ENCODE assay signal across 14 cellular contexts in the genomic region with DNA sequence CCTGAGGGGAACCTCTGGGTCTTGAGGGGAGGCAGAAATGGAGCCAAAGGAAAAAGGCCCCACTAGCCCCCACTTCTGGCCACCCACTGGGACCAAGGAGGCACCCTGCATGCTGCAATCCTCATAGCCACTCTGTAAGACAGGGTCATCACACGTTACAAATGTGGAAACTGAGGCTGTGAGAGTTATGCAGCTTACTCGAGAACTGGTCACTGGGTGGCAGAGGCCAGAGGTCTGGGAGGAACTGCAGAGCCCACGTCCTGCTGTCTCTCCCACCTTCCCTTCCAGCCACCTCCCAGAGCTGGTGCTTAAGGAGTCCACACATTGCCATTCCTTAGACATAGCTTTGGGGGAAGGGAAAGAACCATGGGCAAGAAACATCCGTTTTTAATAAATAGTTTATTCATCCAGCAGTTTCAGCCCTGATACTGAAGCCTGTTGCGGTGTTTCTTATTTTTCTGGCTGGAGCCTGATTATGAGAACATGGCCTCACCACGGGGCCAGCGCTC. TPM values are rescaled to one million over a fixed set of nuclear protein-coding genes. Genes with fewer than 3 reads are reported as not detected.
DNase-seq lines count a peak whose midpoint lies in the region; ATAC-seq and TF ChIP-seq lines count a peak whose summit lies in the region.
"Had no signal": no experiment of that assay in that cellular context is flagged by ENCODE, and none has a peak within 500 bp of the region (broad histone marks: within the 10 kb centered on the region; RNA-seq: fewer than 3 reads in every experiment).

No MANE protein-coding gene starts in this region.

- CTCF ChIA-PET in mammary epithelial cell (lab: Charles Lee; ENCODE audit: low non-redundant PET): no interaction called here

- dilution Hi-C loops in mammary epithelial cell (cut with HindIII; ENCODE audit: low sequenced_read_pairs): no loop called here

- no peaks in the 10 kb centered on the region for H3K79me2 ChIP-seq in mammary epithelial cell (ENCODE audit: insufficient read depth, low read length)

- DNase-seq in breast epithelium (ENCODE audit: low spot score in 2 of 2) (no peak), mammary epithelial cell (no peak), nephron progenitor cell (no peak), uterus (no peak), foreskin fibroblast (no peak), mucosa of descending colon (no peak), nucleus accumbens (lab: John Stamatoyannopoulos, UW) (no peak)
- DNase-seq: GDM1 had no signal

- H3K9me3 ChIP-seq in breast epithelium (peaks cover 0 to 4% of the 10 kb centered on the region in 2 donors), mammary epithelial cell (replicated peaks; ENCODE audit: insufficient read depth, low read length) (no peaks in the 10 kb centered on the region), esophagus (ENCODE audit: control insufficient read depth in 2 of 2, insufficient read depth in 1 of 2, low read depth in 1 of 2, low read length in 1 of 2) (peaks cover 0 to 5% of the 10 kb centered on the region in 2 donors), uterus (no peaks in the 10 kb centered on the region), mucosa of descending colon (no peaks in the 10 kb centered on the region)

- no peak overlapping the region for H2AFZ ChIP-seq in mammary epithelial cell (ENCODE audit: low read depth, low read length)

- H3K4me1 ChIP-seq in breast epithelium: peaks cover 20 to 23% of the 10 kb centered on the region in 2 donors
- peaks cover 29% of the 10 kb centered on the region for H3K4me1 ChIP-seq in mammary epithelial cell (ENCODE audit: insufficient read depth, low read length)
- peaks cover 0 to 15% of the 10 kb centered on the region in 2 donors for H3K4me1 ChIP-seq in esophagus (ENCODE audit: control insufficient read depth in 2 of 2, insufficient read depth in 2 of 2, low read length in 1 of 2)
- H3K4me1 ChIP-seq in uterus: no peaks in the 10 kb centered on the region
- peaks cover 6% of the 10 kb centered on the region for H3K4me1 ChIP-seq in mucosa of descending colon (ENCODE audit: low read depth)

- no peak overlapping the region for H3K9ac ChIP-seq in mammary epithelial cell (ENCODE audit: insufficient read depth, low read length)

- H3K36me3 Mint-ChIP-seq in nephron progenitor cell (ENCODE audit: low read depth): peaks cover 24% of the 10 kb centered on the region
- H3K36me3 Mint-ChIP-seq: activated naive CD4-positive, alpha-beta T cell treated with anti-CD3 and anti-CD28 coated beads, Interleukin-2, amount 50 U/mL, for 72 hours had no signal

- peaks cover 11% of the 10 kb centered on the region for H3K27me3 Mint-ChIP-seq in nephron progenitor cell (ENCODE audit: low read depth, poor library complexity)
- H3K27me3 Mint-ChIP-seq: activated CD4-positive, alpha-beta T cell treated with anti-CD3 and anti-CD28 coated beads for 36 hours had no signal

- intact Hi-C loops in breast epithelium (cut with DNase I; ENCODE audit: low total_unique reads): no loop called here
- intact Hi-C loops in mammary epithelial cell (cut with micrococcal nuclease): loop anchor here (5.0 kb wide), 2 partner anchors 66 to 186 kb away; no protein-coding TSS in a partner anchor
- intact Hi-C loops in uterus (cut with DNase I; ENCODE audit: low total_unique reads): loop anchor here (10.0 kb wide), 1 partner anchor 384 kb away; no protein-coding TSS in a partner anchor
- intact Hi-C loops in mucosa of descending colon (cut with DNase I, micrococcal nuclease): loop anchor here (5.0 to 10.0 kb wide), 2 partner anchors 254 to 256 kb away; no protein-coding TSS in a partner anchor

- TF ChIP-seq CTCF in breast epithelium (IDR thresholded peaks at IDR 0.05) (no peak), mammary epithelial cell (conservative IDR thresholded peaks at IDR 0.05 in 1 of 2, IDR thresholded peaks at IDR 0.05 in 1 of 2; ENCODE audit: extremely low read depth in 1 of 2, insufficient read depth in 1 of 2, low read depth in 1 of 2, low read length in 2 of 2) (no peak), nephron progenitor cell (IDR thresholded peaks at IDR 0.05) (no peak), uterus (IDR thresholded peaks at IDR 0.05) (no peak), foreskin fibroblast (IDR thresholded peaks at IDR 0.05; ENCODE audit: low read depth, low read length) (no peak), mucosa of descending colon (IDR thresholded peaks at IDR 0.05) (no peak)

- no peak for ATAC-seq in mucosa of descending colon

- peaks cover 6% of the 10 kb centered on the region for H3K36me3 ChIP-seq in breast epithelium
- H3K36me3 ChIP-seq in mammary epithelial cell (ENCODE audit: insufficient read depth, low read length): peaks cover 12% of the 10 kb centered on the region
- H3K36me3 ChIP-seq in esophagus (ENCODE audit: control insufficient read depth in 2 of 2, insufficient read depth in 2 of 2, low read length in 1 of 2): peaks cover 8 to 22% of the 10 kb centered on the region in 2 donors
- H3K36me3 ChIP-seq in uterus: no peaks in the 10 kb centered on the region
- peaks cover 15% of the 10 kb centered on the region for H3K36me3 ChIP-seq in mucosa of descending colon (ENCODE audit: low read depth)

- peak overlapping the region; percentile 4 for H3K4me3 Mint-ChIP-seq in nephron progenitor cell
- H3K4me3 Mint-ChIP-seq: activated CD4-positive, alpha-beta T cell treated with anti-CD3 and anti-CD28 coated beads for 36 hours had no signal

- 28% methylated on average over 7 of the region's 7 CpGs for WGBS in mammary epithelial cell (ENCODE audit: low coverage, missing lambda C conversion rate)
- WGBS in esophagus, 2 donors: 35 to 41% methylated on average over 7 of the region's 7 CpGs

- no TSS peak for BruUV-seq in mammary epithelial cell (replicated peaks; lab: Mats Ljungman, UMichigan)

- in situ Hi-C loops in mammary epithelial cell (cut with MboI; ENCODE audit: low sequenced_read_pairs in 2 of 2): loop anchor here (5.0 to 10.0 kb wide), 3 partner anchors 256 to 384 kb away; no protein-coding TSS in a partner anchor

- H3K4me1 Mint-ChIP-seq in nephron progenitor cell: peaks cover 49% of the 10 kb centered on the region

- H3K27me3 ChIP-seq in breast epithelium (no peaks in the 10 kb centered on the region), mammary epithelial cell (ENCODE audit: insufficient read depth, low read length) (no peaks in the 10 kb centered on the region), esophagus (ENCODE audit: control insufficient read depth in 1 of 2, insufficient read depth in 2 of 2, low read length in 2 of 2) (no peaks in the 10 kb centered on the region), uterus (no peaks in the 10 kb centered on the region)

- TF ChIP-seq POLR2A in breast epithelium (IDR thresholded peaks at IDR 0.05) (no peak), uterus (IDR thresholded peaks at IDR 0.05) (no peak)

- H3K27ac ChIP-seq in breast epithelium: peak overlapping the region; percentile 81 to 90
- no peak overlapping the region for H3K27ac ChIP-seq in mammary epithelial cell (ENCODE audit: insufficient read depth, low read depth, low read length)
- H3K27ac ChIP-seq in esophagus (ENCODE audit: low read depth in 2 of 2, low read length in 1 of 2): peak overlapping the region; percentile 56 to 72
- H3K27ac ChIP-seq in uterus: peak overlapping the region; percentile 75 to 82

- H3K9me3 Mint-ChIP-seq in nephron progenitor cell: peaks cover 13% of the 10 kb centered on the region
- H3K9me3 Mint-ChIP-seq: activated naive CD4-positive, alpha-beta T cell treated with anti-CD3 and anti-CD28 coated beads, Interleukin-2, amount 50 U/mL, for 72 hours had no signal

- H3K27ac Mint-ChIP-seq in nephron progenitor cell: no peak overlapping the region
- H3K27ac Mint-ChIP-seq: activated CD4-positive, alpha-beta T cell treated with anti-CD3 and anti-CD28 coated beads for 36 hours; activated naive CD4-positive, alpha-beta T cell treated with anti-CD3 and anti-CD28 coated beads, Interleukin-2, amount 50 U/mL, for 72 hours had no signal

- H3K4me2 ChIP-seq in mammary epithelial cell (ENCODE audit: insufficient read depth, low read depth, low read length): no peak overlapping the region

- H4K20me1 ChIP-seq in mammary epithelial cell (ENCODE audit: insufficient read depth, low read length): no peaks in the 10 kb centered on the region

- H3K4me3 ChIP-seq in breast epithelium (peak overlapping the region in 2 of 3 donors; percentile 28 to 53), mammary epithelial cell (replicated peaks in 1 of 3; ENCODE audit: insufficient read depth in 1 of 3, low read depth in 2 of 3, low read length in 3 of 3) (no peak overlapping the region), esophagus (ENCODE audit: low read depth in 1 of 2, low read length in 2 of 2) (no peak overlapping the region), uterus (no peak overlapping the region), foreskin fibroblast (ENCODE audit: low read depth in 1 of 2, low read length in 2 of 2) (no peak overlapping the region), mucosa of descending colon (no peak overlapping the region)
- H3K4me3 ChIP-seq: lung had no signal

RNA-seq across cellular contexts. Expression of gene LEMD2, which starts 18.0 kb away (rescaled TPM):
- 10 to 100 TPM; 42.2 to 69.1 (median 59.0) TPM for total RNA-seq in breast epithelium
- 10 to 100 TPM; 47.5 to 63.2 TPM for total RNA-seq in mammary epithelial cell
- 30.8 TPM for polyA plus RNA-seq in mammary epithelial cell
- 119 TPM for polyA minus RNA-seq in mammary epithelial cell
- 10 to 100 TPM; 39.8 to 43.2 TPM for polyA plus RNA-seq in esophagus
- total RNA-seq in uterus: 10 to 100 TPM; 31.0 to 83.3 (median 37.6) TPM
- 10 to 100 TPM; 57.2 to 73.6 (median 59.6) TPM for total RNA-seq in mucosa of descending colon

RNA-seq across cellular contexts. Expression of gene IP6K3, which starts 24.2 kb away (rescaled TPM):
- total RNA-seq in breast epithelium: 1 to 10 TPM in 1 of 3 donors, under 1 TPM in 2; 0.15 to 4.2 (median 0.66) TPM
- under 1 TPM in 1 of 2 donors, not detected in 1; 0.33 TPM for total RNA-seq in mammary epithelial cell
- polyA plus RNA-seq in mammary epithelial cell: not detected
- not detected for polyA minus RNA-seq in mammary epithelial cell
- under 1 TPM; 0.65 to 0.96 TPM for polyA plus RNA-seq in esophagus
- total RNA-seq in uterus: 1 to 10 TPM in 3 of 4 donors, not detected in 1; 1.9 to 6.1 (median 5.5) TPM
- 1 to 10 TPM in 1 of 3 donors, under 1 TPM in 2; 0.67 to 6.8 (median 0.96) TPM for total RNA-seq in mucosa of descending colon
- total RNA-seq: activated CD4-positive, alpha-beta T cell treated with anti-CD3 and anti-CD28 coated beads for 36 hours; activated naive CD4-positive, alpha-beta T cell treated with anti-CD3 and anti-CD28 coated beads, Interleukin-2, amount 50 U/mL, for 72 hours had no signal

RNA-seq across cellular contexts. Expression of gene MLN, which starts 32.9 kb away (rescaled TPM):
- total RNA-seq in breast epithelium (not detected), mammary epithelial cell (not detected), uterus (not detected), mucosa of descending colon (not detected)
- polyA plus RNA-seq in mammary epithelial cell (not detected), esophagus (not detected)
- not detected for polyA minus RNA-seq in mammary epithelial cell
- total RNA-seq: activated CD4-positive, alpha-beta T cell treated with anti-CD3 and anti-CD28 coated beads for 36 hours; activated naive CD4-positive, alpha-beta T cell treated with anti-CD3 and anti-CD28 coated beads, Interleukin-2, amount 50 U/mL, for 72 hours; epithelial cell of proximal tubule; lung; subcutaneous adipose tissue had no signal
- polyA plus RNA-seq: lung had no signal

RNA-seq across cellular contexts. Expression of gene UQCC2, which starts 59.4 kb away (rescaled TPM):
- 10 to 100 TPM in 2 of 3 donors, 1 to 10 TPM in 1; 9.9 to 19.7 (median 19.6) TPM for total RNA-seq in breast epithelium
- 10 to 100 TPM; 12.3 to 65.2 TPM for total RNA-seq in mammary epithelial cell
- polyA plus RNA-seq in mammary epithelial cell: 46.7 TPM
- 28.2 TPM for polyA minus RNA-seq in mammary epithelial cell
- polyA plus RNA-seq in esophagus: 10 to 100 TPM; 56.1 to 93.7 TPM
- 10 to 100 TPM in 3 of 4 donors, 1 to 10 TPM in 1; 10.0 to 63.2 (median 30.9) TPM for total RNA-seq in uterus
- total RNA-seq in mucosa of descending colon: 10 to 100 TPM; 41.8 to 48.6 (median 45.7) TPM

Comparison
In these comparisons a context has a peak if more than half of its experiments do, and no peak if none do; other contexts are left out.
1. H3K4me3 ChIP-seq: peak in breast epithelium (2 of 3); none in mammary epithelial cell (0 of 3), esophagus (0 of 2), uterus (0 of 2), foreskin fibroblast (0 of 2) and mucosa of descending colon (single experiment).